ENCODE assay signal across 27 cellular contexts in genomic region chr11:84671325-84672019, GRCh38.
A peak's percentile ranks its signal among the peaks of the same experiment; 100 is the strongest.
DNase-seq lines count a peak whose midpoint lies in the region; ATAC-seq and TF ChIP-seq lines count a peak whose summit lies in the region.
"Had no signal": no experiment of that assay in that cellular context is flagged by ENCODE, and none has a peak within 500 bp of the region (broad histone marks: within the 10 kb centered on the region; RNA-seq: fewer than 3 reads in every experiment).

No MANE protein-coding gene starts in this region.

- H3K27ac ChIP-seq in caudate nucleus (ENCODE audit: low read depth, low read length), result no peak overlapping the region
- H3K27ac ChIP-seq: ascending aorta, BLaER1, thyroid gland had no signal

- H3K4me1 Mint-ChIP-seq in WTC11, result peaks cover 51% of the 10 kb centered on the region
- H3K4me1 Mint-ChIP-seq in progenitor cell of endocrine pancreas (ENCODE audit: low read depth), result no peaks in the 10 kb centered on the region
- H3K4me1 Mint-ChIP-seq: naive thymus-derived CD4-positive, alpha-beta T cell; stimulated activated naive CD8-positive, alpha-beta T cell treated with anti-CD3 and anti-CD28 coated beads, Interleukin-15, amount 100 ng/mL, for 72 hours had no signal

- no peaks in the 10 kb centered on the region for H3K36me3 Mint-ChIP-seq in WTC11
- H3K36me3 Mint-ChIP-seq in progenitor cell of endocrine pancreas (ENCODE audit: insufficient read depth), result no peaks in the 10 kb centered on the region
- H3K36me3 Mint-ChIP-seq: activated naive CD8-positive, alpha-beta T cell; mesothelial cell of epicardium; naive thymus-derived CD4-positive, alpha-beta T cell had no signal

- no peak for TF ChIP-seq CTCF in WTC11 (IDR thresholded peaks at IDR 0.05)
- no peak for TF ChIP-seq CTCF in progenitor cell of endocrine pancreas (IDR thresholded peaks at IDR 0.05; ENCODE audit: unreplicated experiment)

- no peaks in the 10 kb centered on the region for H3K27me3 Mint-ChIP-seq in WTC11 (ENCODE audit: low read depth)
- H3K27me3 Mint-ChIP-seq in progenitor cell of endocrine pancreas, result no peaks in the 10 kb centered on the region
- H3K27me3 Mint-ChIP-seq: activated CD8-positive, alpha-beta T cell treated with anti-CD3 and anti-CD28 coated beads for 36 hours; activated naive CD8-positive, alpha-beta T cell; naive thymus-derived CD4-positive, alpha-beta T cell; stimulated activated naive CD8-positive, alpha-beta T cell treated with anti-CD3 and anti-CD28 coated beads, Interleukin-15, amount 100 ng/mL, for 72 hours had no signal

- peak overlapping the region; percentile 50; the same call in 1 of the 2 replicates for H3K27ac Mint-ChIP-seq in WTC11
- peak overlapping the region; percentile 14 for H3K27ac Mint-ChIP-seq in progenitor cell of endocrine pancreas
- H3K27ac Mint-ChIP-seq: activated CD8-positive, alpha-beta T cell treated with anti-CD3 and anti-CD28 coated beads for 36 hours; activated naive CD8-positive, alpha-beta T cell; activated T-helper 2 cell treated with anti-CD3 and anti-CD28 coated beads, Interferon-gamma antibody, Interleukin-2, Interleukin-4, amounts not matched to agents 10 μg/mL and 5 μg/mL and 100 μg/mL, durations not matched to agents 14 hours and 24 hours and 36 hours; mesothelial cell of epicardium; naive thymus-derived CD4-positive, alpha-beta T cell; stimulated activated naive CD8-positive, alpha-beta T cell treated with anti-CD3 and anti-CD28 coated beads, Interleukin-15, amount 100 ng/mL, for 72 hours had no signal

- DNase-seq in DMS53 treated with DMSO at 0.1 percent for 48 hours (lab: John Stamatoyannopoulos, UW; ENCODE audit: unreplicated experiment) (peak; percentile 96), HT-29 (ENCODE audit: low spot score) (peak; percentile 47), WTC11 (ENCODE audit: low spot score) (no peak), progenitor cell of endocrine pancreas (ENCODE audit: low spot score, unreplicated experiment) (no peak), caudate nucleus (lab: John Stamatoyannopoulos, UW) (no peak), islet precursor cell (no peak)
- no peak for DNase-seq in stimulated activated naive CD8-positive, alpha-beta T cell treated with anti-CD3 and anti-CD28 coated beads, Interleukin-15, Interleukin-2, amounts not matched to agents 100 U/mL and 50 U/mL, for 24 hours
- DNase-seq: activated CD4-positive, alpha-beta T cell treated with anti-CD3 and anti-CD28 coated beads for 1 hour; activated CD8-positive, alpha-beta T cell treated with anti-CD3 and anti-CD28 coated beads for 36 hours; central memory CD4-positive, alpha-beta T cell; dermis blood vessel endothelial cell; EL; hippocampal formation; naive thymus-derived CD4-positive, alpha-beta T cell; NCI-H1105; NCI-H187 treated with DMSO at 0.1 percent for 48 hours; NCI-H526 treated with DMSO at 0.1 percent for 48 hours; nucleus accumbens; stimulated activated naive CD8-positive, alpha-beta T cell treated with anti-CD3 and anti-CD28 coated beads, Interleukin-15, amount 100 ng/mL, for 72 hours; T-helper 1 cell; thyroid gland had no signal

- no peaks in the 10 kb centered on the region for H3K9me3 Mint-ChIP-seq in WTC11
- H3K9me3 Mint-ChIP-seq in progenitor cell of endocrine pancreas (ENCODE audit: low read depth), result no peaks in the 10 kb centered on the region
- H3K9me3 Mint-ChIP-seq: mesothelial cell of epicardium had no signal

- no peak for ATAC-seq in WTC11
- no peak for ATAC-seq in stimulated activated naive CD8-positive, alpha-beta T cell treated with anti-CD3 and anti-CD28 coated beads, Interleukin-15, Interleukin-2, amounts not matched to agents 100 U/mL and 50 U/mL, for 24 hours
- ATAC-seq: activated CD8-positive, alpha-beta T cell treated with anti-CD3 and anti-CD28 coated beads for 36 hours; left lobe of liver; naive thymus-derived CD4-positive, alpha-beta T cell; stimulated activated naive CD8-positive, alpha-beta T cell treated with anti-CD3 and anti-CD28 coated beads, Interleukin-15, amount 100 ng/mL, for 72 hours had no signal

- H3K4me3 Mint-ChIP-seq in WTC11 (no peak overlapping the region), progenitor cell of endocrine pancreas (ENCODE audit: low read depth) (no peak overlapping the region)
- H3K4me3 Mint-ChIP-seq: activated CD8-positive, alpha-beta T cell treated with anti-CD3 and anti-CD28 coated beads for 36 hours; activated naive CD8-positive, alpha-beta T cell; mesothelial cell of epicardium; naive thymus-derived CD4-positive, alpha-beta T cell; stimulated activated naive CD8-positive, alpha-beta T cell treated with anti-CD3 and anti-CD28 coated beads, Interleukin-15, amount 100 ng/mL, for 72 hours had no signal

- CTCF ChIA-PET in WTC11 (lab: Charles Lee), result no interaction called here

- POLR2A ChIA-PET in WTC11 (lab: Charles Lee), result no interaction called here

TF ChIP-seq in WTC11, 78 proteins besides CTCF, POLR2A, EP300 and RAD21 (continues in another document):
- no peak for TF ChIP-seq ATF2 (CRISPR knock-in tag; IDR thresholded peaks at IDR 0.05; ENCODE audit: borderline replicate concordance, low read depth)
- TF ChIP-seq EMX1 (CRISPR knock-in tag; IDR thresholded peaks at IDR 0.05), result no peak
- no peak for TF ChIP-seq GRHL2 (CRISPR knock-in tag; IDR thresholded peaks at IDR 0.05; ENCODE audit: insufficient replicate concordance, severe bottlenecking)
- TF ChIP-seq CBFB (CRISPR knock-in tag; IDR thresholded peaks at IDR 0.05; ENCODE audit: low read depth), result no peak
- no peak for TF ChIP-seq SP1 (CRISPR knock-in tag; conservative IDR thresholded peaks at IDR 0.05)
- TF ChIP-seq FOXP4 (CRISPR knock-in tag; IDR thresholded peaks at IDR 0.05), result no peak
- TF ChIP-seq IRF2 (CRISPR knock-in tag; IDR thresholded peaks at IDR 0.05; ENCODE audit: borderline replicate concordance, low read depth), result no peak
- TF ChIP-seq TEAD1 (CRISPR knock-in tag; IDR thresholded peaks at IDR 0.05), result no peak
- TF ChIP-seq CREB1 (CRISPR knock-in tag; IDR thresholded peaks at IDR 0.05), result no peak
- TF ChIP-seq NFE2L1 (CRISPR knock-in tag; IDR thresholded peaks at IDR 0.05), result no peak
- no peak for TF ChIP-seq FOXK1 (CRISPR knock-in tag; IDR thresholded peaks at IDR 0.05)
- TF ChIP-seq ZNF416 (CRISPR knock-in tag; IDR thresholded peaks at IDR 0.05), result no peak
- TF ChIP-seq, protein P1, sequence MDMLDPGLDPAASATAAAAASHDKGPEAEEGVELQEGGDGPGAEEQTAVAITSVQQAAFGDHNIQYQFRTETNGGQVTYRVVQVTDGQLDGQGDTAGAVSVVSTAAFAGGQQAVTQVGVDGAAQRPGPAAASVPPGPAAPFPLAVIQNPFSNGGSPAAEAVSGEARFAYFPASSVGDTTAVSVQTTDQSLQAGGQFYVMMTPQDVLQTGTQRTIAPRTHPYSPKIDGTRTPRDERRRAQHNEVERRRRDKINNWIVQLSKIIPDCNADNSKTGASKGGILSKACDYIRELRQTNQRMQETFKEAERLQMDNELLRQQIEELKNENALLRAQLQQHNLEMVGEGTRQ (CRISPR knock-in tag; IDR thresholded peaks at IDR 0.05), result no peak
- no peak for TF ChIP-seq HMGXB4 (CRISPR knock-in tag; IDR thresholded peaks at IDR 0.05)
- no peak for TF ChIP-seq ZNF671 (CRISPR knock-in tag; IDR thresholded peaks at IDR 0.05)

Comparison
In these comparisons a context has a peak if more than half of its experiments do, and no peak if none do; other contexts are left out.
1. DNase-seq: peak in DMS53 treated with DMSO at 0.1 percent for 48 hours (single experiment) and HT-29 (single experiment); none in WTC11 (single experiment), progenitor cell of endocrine pancreas (single experiment), stimulated activated naive CD8-positive, alpha-beta T cell treated with anti-CD3 and anti-CD28 coated beads, Interleukin-15, Interleukin-2, amounts not matched to agents 100 U/mL and 50 U/mL, for 24 hours (single experiment), caudate nucleus (0 of 61) and islet precursor cell (single experiment).